1 cellular context compared by ENCODE assay signal in genomic region chr4:143286058-143286457, GRCh38.
TF ChIP-seq lines count a peak whose summit lies in the region.

No MANE protein-coding gene starts in this region.

TF ChIP-seq in SK-N-SH, 30 proteins besides CTCF, POLR2A, EP300 and RAD21 (continued from another document):
- TF ChIP-seq PBX3 (IDR thresholded peaks at IDR 0.05) = no peak
- no peak for TF ChIP-seq POLR2AphosphoS5 (IDR thresholded peaks at IDR 0.05; ENCODE audit: low read depth, low read length)
- no peak for TF ChIP-seq RCOR1 (IDR thresholded peaks at IDR 0.05; ENCODE audit: low read length)
- no peak for TF ChIP-seq ZBTB33 (IDR thresholded peaks at IDR 0.05; ENCODE audit: borderline replicate concordance, low read depth)
- TF ChIP-seq MXI1 (IDR thresholded peaks at IDR 0.05; ENCODE audit: low read depth, low read length) = no peak
- TF ChIP-seq ELF1 (IDR thresholded peaks at IDR 0.05) = no peak
- TF ChIP-seq TAF1 (IDR thresholded peaks at IDR 0.05; ENCODE audit: borderline replicate concordance, low read depth, low read length) = no peak
- TF ChIP-seq TCF12 (IDR thresholded peaks at IDR 0.05) = no peak
- TF ChIP-seq GABPA (IDR thresholded peaks at IDR 0.05; ENCODE audit: low read depth) = no peak
- no peak for TF ChIP-seq FOXM1 (IDR thresholded peaks at IDR 0.05; ENCODE audit: low read depth)
- TF ChIP-seq EZH2phosphoT487 (IDR thresholded peaks at IDR 0.05; ENCODE audit: borderline replicate concordance, low read depth) = no peak
- no peak for TF ChIP-seq IRF3 (IDR thresholded peaks at IDR 0.05; ENCODE audit: low read depth, low read length)
